ENCODE assay signal across 22 cellular contexts in the genomic region with DNA sequence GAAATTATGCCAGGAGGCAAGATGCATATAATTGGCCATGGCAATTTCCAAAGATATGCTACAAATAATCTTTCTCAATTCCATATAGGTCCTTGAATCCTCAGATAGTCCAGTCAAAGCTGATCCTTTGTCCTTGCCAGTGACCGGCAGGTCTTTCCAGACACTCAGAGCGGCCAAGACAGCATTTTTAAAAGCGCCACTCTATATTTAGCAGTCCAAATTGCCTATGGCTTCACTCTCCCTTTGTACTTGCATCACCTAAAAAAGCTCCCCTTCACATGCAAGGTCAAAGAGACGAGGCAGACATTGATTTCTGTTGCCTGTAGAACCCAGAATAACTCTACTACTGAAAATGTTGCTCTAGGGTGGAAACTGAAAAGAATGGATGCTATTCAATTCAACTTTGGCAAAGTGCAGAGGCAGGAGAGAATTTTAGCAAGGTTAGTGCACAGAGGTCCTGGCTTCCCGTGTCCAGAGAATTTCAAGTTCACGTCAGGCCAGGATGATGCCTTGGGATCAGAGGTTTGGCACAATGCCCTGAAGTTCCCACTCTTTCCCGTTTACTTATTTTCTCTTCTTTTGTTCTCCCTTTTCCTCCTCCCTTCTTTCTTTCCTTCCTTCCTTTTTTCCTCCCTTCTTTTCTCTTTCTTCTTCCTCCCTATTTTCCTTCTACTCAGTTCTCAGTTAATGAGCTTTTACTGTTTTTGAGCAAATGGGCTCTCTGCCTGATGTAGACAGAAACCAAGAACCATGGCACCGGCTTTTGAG.
DNase-seq lines count a peak whose midpoint lies in the region; ATAC-seq and TF ChIP-seq lines count a peak whose summit lies in the region.
"Had no signal": no experiment of that assay in that cellular context is flagged by ENCODE, and none has a peak within 500 bp of the region (broad histone marks: within the 10 kb centered on the region; RNA-seq: fewer than 3 reads in every experiment).

No MANE protein-coding gene starts in this region.

- DNase-seq in GM23338 (ENCODE audit: low spot score) (no peak), PC-9 (no peak), heart right ventricle (no peak), right lobe of liver (no peak), kidney tubule cell (ENCODE audit: low spot score) (no peak)
- DNase-seq in activated CD8-positive, alpha-beta memory T cell treated with anti-CD3 and anti-CD28 coated beads, Interleukin-2, amount 50 U/mL, for 4 hours: no peak
- DNase-seq: Calu3; CD8-positive, alpha-beta memory T cell; H7; HFFc6; Karpas-422; NCI-H1694 treated with DMSO at 0.1 percent for 48 hours; NCI-H2081 treated with DMSO at 0.1 percent for 48 hours; NCI-H2171 treated with DMSO at 0.1 percent for 48 hours; NCI-H446 treated with DMSO at 0.1 percent for 48 hours; NCI-H526 treated with DMSO at 0.1 percent for 48 hours; SHP77 treated with DMSO at 0.1 percent for 48 hours had no signal

- POLR2A ChIA-PET in PC-9 (lab: Charles Lee; ENCODE audit: unreplicated experiment): no interaction called here

- H3K4me3 Mint-ChIP-seq in GM23338: no peak overlapping the region
- H3K4me3 Mint-ChIP-seq: CD8-positive, alpha-beta memory T cell; HFFc6; IgD-negative memory B cell had no signal

- H3K9me2 ChIP-seq in GM23338 (ENCODE audit: insufficient read depth) (no peaks in the 10 kb centered on the region), PC-9 (ENCODE audit: insufficient read depth) (no peaks in the 10 kb centered on the region)

- H3K9me3 ChIP-seq in PC-9 (ENCODE audit: insufficient read depth, low read depth): peaks cover 7% of the 10 kb centered on the region; the same call in 1 of the 2 replicates
- H3K9me3 ChIP-seq in heart right ventricle: peaks cover 0 to 14% (median 0%) of the 10 kb centered on the region in 11 donors
- H3K9me3 ChIP-seq in right lobe of liver: no peaks in the 10 kb centered on the region

- no peaks in the 10 kb centered on the region for H3K27me3 ChIP-seq in GM23338 (ENCODE audit: insufficient read depth)
- H3K27me3 ChIP-seq in PC-9 (ENCODE audit: insufficient read depth, low read depth): no peaks in the 10 kb centered on the region
- no peaks in the 10 kb centered on the region for H3K27me3 ChIP-seq in heart right ventricle
- H3K27me3 ChIP-seq in right lobe of liver: no peaks in the 10 kb centered on the region

- H3K27ac Mint-ChIP-seq in GM23338: no peak overlapping the region
- H3K27ac Mint-ChIP-seq: CD8-positive, alpha-beta memory T cell; HFFc6; IgD-negative memory B cell had no signal

- H3K4me1 ChIP-seq in GM23338 (ENCODE audit: insufficient read depth) (peaks cover 13% of the 10 kb centered on the region), PC-9 (replicated peaks; ENCODE audit: insufficient read depth) (peaks cover 34% of the 10 kb centered on the region), heart right ventricle (peaks cover 2 to 40% (median 20%) of the 10 kb centered on the region in 9 donors), right lobe of liver (peaks cover 0 to 36% (median 11%) of the 10 kb centered on the region in 4 donors)

- no peaks in the 10 kb centered on the region for H3K36me3 ChIP-seq in GM23338 (ENCODE audit: insufficient read depth)
- no peaks in the 10 kb centered on the region for H3K36me3 ChIP-seq in PC-9 (ENCODE audit: low read depth)
- H3K36me3 ChIP-seq in heart right ventricle: no peaks in the 10 kb centered on the region
- no peaks in the 10 kb centered on the region for H3K36me3 ChIP-seq in right lobe of liver

- intact Hi-C loops in PC-9 (cut with micrococcal nuclease; ENCODE audit: unreplicated experiment) (loop anchor here (5.0 kb wide), 1 partner anchor 50 kb away; no protein-coding TSS in a partner anchor), heart right ventricle (cut with DNase I) (loop anchor here in 4 of 10 donors (5.0 to 10.0 kb wide), 2 partner anchors 55 to 58 kb away; no protein-coding TSS in a partner anchor), right lobe of liver (cut with DNase I) (no loop called here)

- H3K9me3 Mint-ChIP-seq in GM23338: peaks cover 6% of the 10 kb centered on the region; the same call in 2 of the 3 replicates
- H3K9me3 Mint-ChIP-seq: CD8-positive, alpha-beta memory T cell had no signal

- no peaks in the 10 kb centered on the region for H3K36me3 Mint-ChIP-seq in GM23338 (ENCODE audit: low read depth)
- H3K36me3 Mint-ChIP-seq: CD8-positive, alpha-beta memory T cell; IgD-negative memory B cell had no signal

- 32 to 41% methylated on average over 8 of the region's 8 CpGs for WGBS in heart right ventricle, 2 donors
- WGBS in right lobe of liver (ENCODE audit: insufficient coverage, low coverage, low lambda C conversion rate, missing lambda C conversion rate): 51% methylated on average over 8 of the region's 8 CpGs

- H3K27me3 Mint-ChIP-seq in GM23338 (ENCODE audit: insufficient read depth, low read depth, poor library complexity): peaks cover 6% of the 10 kb centered on the region
- H3K27me3 Mint-ChIP-seq: IgD-negative memory B cell had no signal

- no TSS peak for BruUV-seq in PC-9 (replicated peaks; lab: Mats Ljungman, UMichigan)

- peak overlapping the region; percentile 83 for H2AFZ ChIP-seq in GM23338
- no peak overlapping the region for H2AFZ ChIP-seq in PC-9

- TF ChIP-seq CTCF in GM23338 (conservative IDR thresholded peaks at IDR 0.05; ENCODE audit: low read depth in 2 of 2) (no peak), PC-9 (conservative IDR thresholded peaks at IDR 0.05) (no peak), heart right ventricle (IDR thresholded peaks at IDR 0.05) (no peak), right lobe of liver (IDR thresholded peaks at IDR 0.05) (no peak)

- no peaks in the 10 kb centered on the region for H3K79me2 ChIP-seq in GM23338 (replicated peaks; ENCODE audit: insufficient read depth)
- no peaks in the 10 kb centered on the region for H3K79me2 ChIP-seq in PC-9 (ENCODE audit: low read depth)

- TF ChIP-seq POLR2A in right lobe of liver (IDR thresholded peaks at IDR 0.05): no peak

- H3K4me2 ChIP-seq in GM23338 (no peak overlapping the region), PC-9 (no peak overlapping the region)

- H4K20me1 ChIP-seq in GM23338 (replicated peaks; ENCODE audit: insufficient read depth): no peaks in the 10 kb centered on the region
- H4K20me1 ChIP-seq in PC-9 (ENCODE audit: insufficient read depth): no peaks in the 10 kb centered on the region

- H3K4me1 Mint-ChIP-seq in GM23338: peaks cover 25% of the 10 kb centered on the region
- H3K4me1 Mint-ChIP-seq: CD8-positive, alpha-beta memory T cell; IgD-negative memory B cell had no signal

- H3K4me3 ChIP-seq in GM23338 (no peak overlapping the region), PC-9 (no peak overlapping the region), heart right ventricle (no peak overlapping the region), right lobe of liver (no peak overlapping the region)
- H3K4me3 ChIP-seq: SK-N-MC had no signal

- CTCF ChIA-PET in PC-9 (lab: Charles Lee): no interaction called here

- no peak overlapping the region for H3K27ac ChIP-seq in GM23338 (ENCODE audit: low read depth)
- 0 out of 2 replicates have a peak overlapping the region, but pooled peaks have one; percentile 49 for H3K27ac ChIP-seq in PC-9
- H3K27ac ChIP-seq in heart right ventricle: peak overlapping the region; percentile 66 to 91 (median 82)
- H3K27ac ChIP-seq in right lobe of liver: peak overlapping the region in 2 of 3 donors; percentile 80 to 90
- H3K27ac ChIP-seq: C4-2B, SK-N-MC had no signal

- H3F3A ChIP-seq in GM23338 (replicated peaks; ENCODE audit: low read depth): no peaks in the 10 kb centered on the region
- H3F3A ChIP-seq in PC-9 (ENCODE audit: insufficient read depth, low read depth): peaks cover 15% of the 10 kb centered on the region; the same call in 1 of the 2 replicates

- ATAC-seq in GM23338 (no peak), heart right ventricle (peak in 7 of 8 donors; percentile 31 to 81 (median 78)), right lobe of liver (peak; percentile 8 to 41 (median 22)), GM18907 (IDR thresholded peaks at IDR 0.05; ENCODE audit: unreplicated experiment) (no peak), HG02870 (IDR thresholded peaks at IDR 0.05; ENCODE audit: unreplicated experiment) (no peak)

TF ChIP-seq in GM23338, 12 proteins besides CTCF, POLR2A, EP300 and RAD21 (continues in another document):
- no peak for TF ChIP-seq JUNB (IDR thresholded peaks at IDR 0.05; ENCODE audit: unreplicated experiment)

Comparison
In these comparisons a context has a peak if more than half of its experiments do, and no peak if none do; other contexts are left out.
1. ATAC-seq: peak in heart right ventricle (7 of 8) and right lobe of liver (4 of 4); none in GM23338 (single experiment), GM18907 (single experiment) and HG02870 (single experiment).